In genomic region chr3:124119056-124119721, GRCh38 we compare ENCODE assay signal across 15 cellular contexts.
DNase-seq lines count a peak whose midpoint lies in the region; ATAC-seq and TF ChIP-seq lines count a peak whose summit lies in the region.
"Had no signal": no experiment of that assay in that cellular context is flagged by ENCODE, and none has a peak within 500 bp of the region (broad histone marks: within the 10 kb centered on the region; RNA-seq: fewer than 3 reads in every experiment).

No MANE protein-coding gene starts in this region.

- no peak overlapping the region for H3K4me3 ChIP-seq in AG09309 (ENCODE audit: control insufficient read depth, low read depth, low read length)
- no peak overlapping the region for H3K4me3 ChIP-seq in IMR-90 (ENCODE audit: insufficient read depth, low read depth, low read length)

- H2BK15ac ChIP-seq in IMR-90 (ENCODE audit: low read depth, low read length): peak overlapping the region; percentile 84; the same call in 1 of the 3 replicates

- H3K9me3 ChIP-seq in IMR-90 (ENCODE audit: control insufficient read depth, insufficient read depth, low read length): no peaks in the 10 kb centered on the region

- H4K5ac ChIP-seq in IMR-90 (ENCODE audit: low read depth, low read length): no peak overlapping the region; the same call in 1 of the 2 replicates

- H3K4ac ChIP-seq in IMR-90 (ENCODE audit: low read depth, low read length): peak overlapping the region; percentile 84

- H2AFZ ChIP-seq in IMR-90 (replicated peaks; ENCODE audit: low read length, poor library complexity): peak overlapping the region; percentile 15

- H3K9ac ChIP-seq in IMR-90 (ENCODE audit: low read depth, low read length): no peak overlapping the region

- in situ Hi-C loops in IMR-90 (cut with MboI; ENCODE audit: low sequenced_read_pairs): no loop called here

- H3K27ac ChIP-seq in IMR-90 (ENCODE audit: insufficient read depth, low read length): peak overlapping the region; percentile 21
- H3K27ac ChIP-seq: C4-2B had no signal

- dilution Hi-C loops in IMR-90 (cut with HindIII; ENCODE audit: low sequenced_read_pairs, unreplicated experiment): no loop called here

- intact Hi-C loops in IMR-90 (cut with micrococcal nuclease): no loop called here

- CTCF ChIA-PET in IMR-90 (lab: Yijun Ruan, JAX): interaction anchor here (0.9 kb wide), 1 partner anchor 228 kb away, joined by 3 read pairs; no protein-coding TSS in a partner anchor
- CTCF ChIA-PET in activated CD4-positive, alpha-beta T cell treated with anti-CD3 and anti-CD28 coated beads, Interleukin-2, amount 10 ng/mL, durations not matched to agents 7 days and 5 days (lab: Charles Lee): no interaction called here
- CTCF ChIA-PET in activated naive CD4-positive, alpha-beta T cell treated with anti-CD3 and anti-CD28 coated beads, Interleukin-2, amount 10 ng/mL, durations not matched to agents 7 days and 5 days (lab: Charles Lee): no interaction called here

- H2AK9ac ChIP-seq in IMR-90 (replicated peaks; ENCODE audit: low read depth, low read length, poor library complexity): peak overlapping the region; percentile 66

- TF ChIP-seq CTCF in AG09309 (IDR thresholded peaks at IDR 0.05; ENCODE audit: control insufficient read depth, insufficient read depth, low read depth, low read length, missing control alignments) (no peak), IMR-90 (conservative IDR thresholded peaks at IDR 0.05; ENCODE audit: low read depth, low read length) (no peak)

- H3K27ac Mint-ChIP-seq in activated CD4-positive, alpha-beta T cell treated with anti-CD3 and anti-CD28 coated beads, Interleukin-2, amount 10 ng/mL, durations not matched to agents 7 days and 5 days: no peak overlapping the region
- no peak overlapping the region for H3K27ac Mint-ChIP-seq in activated naive CD4-positive, alpha-beta T cell treated with anti-CD3 and anti-CD28 coated beads, Interleukin-2, amount 10 ng/mL, durations not matched to agents 7 days and 5 days

- DNase-seq in AG09309 (ENCODE audit: low read depth) (peak; percentile 55), IMR-90 (peak; percentile 88), astrocyte of the hippocampus (ENCODE audit: low read depth, low spot score) (peak; percentile 44), kidney glomerular epithelial cell (lab: John Stamatoyannopoulos, UW) (peak; percentile 54)
- DNase-seq in activated CD4-positive, alpha-beta T cell treated with anti-CD3 and anti-CD28 coated beads for 48 hours: no peak
- no peak for DNase-seq in activated CD4-positive, alpha-beta T cell treated with anti-CD3 and anti-CD28 coated beads, Interleukin-2, amount 10 ng/mL, durations not matched to agents 7 days and 5 days
- no peak for DNase-seq in activated naive CD4-positive, alpha-beta T cell treated with anti-CD3 and anti-CD28 coated beads, Interleukin-2, amount 10 ng/mL, durations not matched to agents 7 days and 5 days
- DNase-seq: activated CD4-positive, alpha-beta T cell treated with anti-CD3 and anti-CD28 coated beads, Interleukin-2, amount 50 U/mL, for 48 hours; activated naive CD4-positive, alpha-beta T cell treated with Interleukin-2 at 50 U/mL for 16 hours; cortex of kidney; GDM1 had no signal

- no peaks in the 10 kb centered on the region for H3K4me1 Mint-ChIP-seq in activated CD4-positive, alpha-beta T cell treated with anti-CD3 and anti-CD28 coated beads, Interleukin-2, amount 10 ng/mL, durations not matched to agents 7 days and 5 days
- no peaks in the 10 kb centered on the region for H3K4me1 Mint-ChIP-seq in activated naive CD4-positive, alpha-beta T cell treated with anti-CD3 and anti-CD28 coated beads, Interleukin-2, amount 10 ng/mL, durations not matched to agents 7 days and 5 days

- H4K20me1 ChIP-seq in IMR-90 (ENCODE audit: insufficient read depth, low read length): peaks cover 4% of the 10 kb centered on the region; the same call in 1 of the 2 replicates

- H3K23ac ChIP-seq in IMR-90 (ENCODE audit: low read depth, low read length): no peak overlapping the region; the same call in 1 of the 2 replicates

- H2BK20ac ChIP-seq in IMR-90 (ENCODE audit: low read depth, low read length): peak overlapping the region; percentile 89

- peak overlapping the region in 1 of 2 experiments; percentile 62; a peak in 2 of 4 replicates for H4K8ac ChIP-seq in IMR-90 (ENCODE audit: low read depth in 2 of 2, low read length in 2 of 2)

- H3K27me3 Mint-ChIP-seq in activated CD4-positive, alpha-beta T cell treated with anti-CD3 and anti-CD28 coated beads, Interleukin-2, amount 10 ng/mL, durations not matched to agents 7 days and 5 days: peaks cover 25% of the 10 kb centered on the region
- no peaks in the 10 kb centered on the region for H3K27me3 Mint-ChIP-seq in activated naive CD4-positive, alpha-beta T cell treated with anti-CD3 and anti-CD28 coated beads, Interleukin-2, amount 10 ng/mL, durations not matched to agents 7 days and 5 days

- H3K36me3 ChIP-seq in IMR-90 (ENCODE audit: control insufficient read depth, insufficient read depth, low read length): no peaks in the 10 kb centered on the region

- H3K14ac ChIP-seq in IMR-90 (replicated peaks; ENCODE audit: low read depth, low read length): peak overlapping the region; percentile 61

- H3K27me3 ChIP-seq in IMR-90 (ENCODE audit: control insufficient read depth, insufficient read depth, low read length): no peaks in the 10 kb centered on the region

- H2AK5ac ChIP-seq in IMR-90 (ENCODE audit: low read depth, low read length): peak overlapping the region; percentile 54

- H2BK120ac ChIP-seq in IMR-90 (ENCODE audit: low read depth, low read length): peak overlapping the region; percentile 92

- peak; percentile 92 for ATAC-seq in IMR-90 (ENCODE audit: low read depth)
- no peak for ATAC-seq in GM21786 (IDR thresholded peaks at IDR 0.05; ENCODE audit: unreplicated experiment)
- ATAC-seq: left lobe of liver had no signal

- no peak for TF ChIP-seq POLR2A in IMR-90 (IDR thresholded peaks at IDR 0.05; ENCODE audit: low read depth, low read length)

- POLR2A ChIA-PET in IMR-90 (lab: Charles Lee; ENCODE audit: unreplicated experiment): no interaction called here
- POLR2A ChIA-PET in activated CD4-positive, alpha-beta T cell treated with anti-CD3 and anti-CD28 coated beads, Interleukin-2, amount 10 ng/mL, durations not matched to agents 7 days and 5 days (lab: Charles Lee): no interaction called here

- no peak overlapping the region for H3K4me3 Mint-ChIP-seq in activated CD4-positive, alpha-beta T cell treated with anti-CD3 and anti-CD28 coated beads, Interleukin-2, amount 10 ng/mL, durations not matched to agents 7 days and 5 days
- no peak overlapping the region for H3K4me3 Mint-ChIP-seq in activated naive CD4-positive, alpha-beta T cell treated with anti-CD3 and anti-CD28 coated beads, Interleukin-2, amount 10 ng/mL, durations not matched to agents 7 days and 5 days
- H3K4me3 Mint-ChIP-seq: neural crest cell had no signal

- no peaks in the 10 kb centered on the region for H3K79me1 ChIP-seq in IMR-90 (ENCODE audit: low read depth in 1 of 2, low read length in 2 of 2)

- H3K56ac ChIP-seq in IMR-90 (ENCODE audit: extremely low read depth, insufficient read depth, low read length): no peak overlapping the region

- H3K4me2 ChIP-seq in IMR-90 (ENCODE audit: low read depth, low read length): peak overlapping the region; percentile 24

- H3K4me1 ChIP-seq in IMR-90 (ENCODE audit: control insufficient read depth, insufficient read depth, low read length): peaks cover 19% of the 10 kb centered on the region

- H3K36me3 Mint-ChIP-seq in activated CD4-positive, alpha-beta T cell treated with anti-CD3 and anti-CD28 coated beads, Interleukin-2, amount 10 ng/mL, durations not matched to agents 7 days and 5 days (ENCODE audit: low read depth): no peaks in the 10 kb centered on the region
- no peaks in the 10 kb centered on the region for H3K36me3 Mint-ChIP-seq in activated naive CD4-positive, alpha-beta T cell treated with anti-CD3 and anti-CD28 coated beads, Interleukin-2, amount 10 ng/mL, durations not matched to agents 7 days and 5 days

- H4K91ac ChIP-seq in IMR-90 (ENCODE audit: insufficient read depth, low read depth, low read length): peak overlapping the region; percentile 74

- no peak for TF ChIP-seq RAD21 in IMR-90 (IDR thresholded peaks at IDR 0.05; ENCODE audit: low read length)

- peaks cover 14% of the 10 kb centered on the region for H3K9me1 ChIP-seq in IMR-90 (ENCODE audit: insufficient read depth, low read length)

- 0% methylated on average over 2 of the region's 4 CpGs; no CpG with 5 or more reads in 1 of the 2 experiments for WGBS in IMR-90 (ENCODE audit: extremely low coverage in 2 of 2, insufficient read length in 1 of 2), 2 experiments

- no TSS peak for BruUV-seq in IMR-90 (replicated peaks; lab: Mats Ljungman, UMichigan)

- peak overlapping the region; percentile 47 for H2BK5ac ChIP-seq in IMR-90 (ENCODE audit: low read depth, low read length, poor library complexity, severe bottlenecking)

- H3K18ac ChIP-seq in IMR-90 (ENCODE audit: low read depth, low read length): peak overlapping the region; percentile 34; the same call in 1 of the 2 replicates

- no peaks in the 10 kb centered on the region for H3K9me3 Mint-ChIP-seq in activated CD4-positive, alpha-beta T cell treated with anti-CD3 and anti-CD28 coated beads, Interleukin-2, amount 10 ng/mL, durations not matched to agents 7 days and 5 days
- H3K9me3 Mint-ChIP-seq in activated naive CD4-positive, alpha-beta T cell treated with anti-CD3 and anti-CD28 coated beads, Interleukin-2, amount 10 ng/mL, durations not matched to agents 7 days and 5 days: no peaks in the 10 kb centered on the region
- H3K9me3 Mint-ChIP-seq: neural crest cell had no signal

TF ChIP-seq in IMR-90, 13 proteins besides CTCF, POLR2A, EP300 and RAD21:
- no peak for TF ChIP-seq MXI1 (IDR thresholded peaks at IDR 0.05; ENCODE audit: borderline replicate concordance, low read depth, low read length)
- no peak for TF ChIP-seq MAZ (IDR thresholded peaks at IDR 0.05; ENCODE audit: borderline replicate concordance, low read depth, low read length)
- no peak for TF ChIP-seq MAFK (IDR thresholded peaks at IDR 0.05; ENCODE audit: low read depth, low read length)
- TF ChIP-seq CHD1 (IDR thresholded peaks at IDR 0.05; ENCODE audit: low read depth, low read length): no peak
- no peak for TF ChIP-seq SMC3 (IDR thresholded peaks at IDR 0.05; ENCODE audit: low read depth, low read length)

Comparison
In these comparisons a context has a peak if more than half of its experiments do, and no peak if none do; other contexts are left out.
1. DNase-seq: peak in AG09309 (single experiment), IMR-90 (single experiment), astrocyte of the hippocampus (single experiment) and kidney glomerular epithelial cell (single experiment); none in activated CD4-positive, alpha-beta T cell treated with anti-CD3 and anti-CD28 coated beads for 48 hours (single experiment), activated CD4-positive, alpha-beta T cell treated with anti-CD3 and anti-CD28 coated beads, Interleukin-2, amount 10 ng/mL, durations not matched to agents 7 days and 5 days (single experiment) and activated naive CD4-positive, alpha-beta T cell treated with anti-CD3 and anti-CD28 coated beads, Interleukin-2, amount 10 ng/mL, durations not matched to agents 7 days and 5 days (single experiment).